8 cellular contexts compared by ENCODE assay signal in the genomic region with DNA sequence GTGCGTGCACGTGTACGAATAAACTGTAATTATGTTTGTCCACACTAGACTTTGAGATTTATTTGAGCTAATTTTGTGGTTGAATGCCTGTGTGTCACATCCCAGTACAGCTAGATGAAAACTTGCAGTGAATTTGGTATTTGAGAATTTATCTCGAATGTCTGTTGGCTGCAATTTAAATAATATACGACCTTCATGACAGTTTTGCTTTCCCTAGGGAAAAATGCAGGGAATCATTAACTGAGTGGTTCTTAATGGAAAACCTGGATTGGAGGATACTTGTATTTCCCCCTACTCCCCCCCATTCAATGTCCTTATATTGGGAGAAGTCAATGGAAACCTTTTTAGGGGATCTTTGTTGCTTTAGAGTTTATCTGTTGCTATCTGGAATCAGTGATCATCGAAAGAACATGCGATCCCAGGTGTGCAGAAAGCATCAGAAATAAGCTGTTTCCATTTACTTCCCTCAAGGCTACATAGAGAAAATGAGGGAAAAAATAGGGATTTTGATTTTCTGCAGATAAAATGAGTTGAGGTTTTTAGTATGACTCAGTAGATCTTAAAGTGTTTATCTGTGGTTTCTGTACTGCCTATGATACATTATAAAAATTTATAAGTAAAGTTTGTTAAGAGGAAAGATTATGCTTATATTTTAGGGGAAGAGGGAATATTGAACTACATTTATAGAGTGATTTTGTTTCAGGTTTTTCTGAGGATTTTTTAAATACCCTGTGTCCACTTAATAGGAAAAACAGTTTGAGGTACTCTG.
DNase-seq lines count a peak whose midpoint lies in the region; ATAC-seq and TF ChIP-seq lines count a peak whose summit lies in the region.
"Not testable (repeated sequence)": the region's sequence is repeated elsewhere in the genome, so short reads cannot be mapped to it uniquely, and the experiment has no call there.

No MANE protein-coding gene starts in this region.

- peak overlapping the region; percentile 18 for H3K4me2 ChIP-seq in KMS-11

- peaks cover 17% of the 10 kb centered on the region for H3K27me3 Mint-ChIP-seq in activated T-helper 2 cell treated with anti-CD3 and anti-CD28 coated beads, Interferon-gamma antibody, Interleukin-2, Interleukin-4, amounts not matched to agents 10 μg/mL and 5 μg/mL and 100 μg/mL, durations not matched to agents 14 hours and 24 hours and 36 hours (ENCODE audit: low read depth)
- H3K27me3 Mint-ChIP-seq in nephron (ENCODE audit: low read depth) = not testable (repeated sequence)

- H3K4me3 Mint-ChIP-seq in activated T-helper 2 cell treated with anti-CD3 and anti-CD28 coated beads, Interferon-gamma antibody, Interleukin-2, Interleukin-4, amounts not matched to agents 10 μg/mL and 5 μg/mL and 100 μg/mL, durations not matched to agents 14 hours and 24 hours and 36 hours (ENCODE audit: low read depth) = peak overlapping the region; percentile 82
- H3K4me3 Mint-ChIP-seq in nephron = peak overlapping the region; percentile 96 to 100 (median 98)

- H3K4me1 ChIP-seq in KMS-11 (ENCODE audit: low read depth, poor library complexity, severe bottlenecking) (peaks cover 17% of the 10 kb centered on the region), tibial artery (peaks cover 0 to 11% (median 3%) of the 10 kb centered on the region in 4 donors)
- not testable (repeated sequence) for H3K4me1 ChIP-seq in RWPE2 (ENCODE audit: insufficient read depth, poor library complexity, severe bottlenecking); right cardiac atrium (ENCODE audit: control insufficient read depth, insufficient read depth, low read length)

- not testable (repeated sequence) for H3K9me3 Mint-ChIP-seq in activated T-helper 2 cell treated with anti-CD3 and anti-CD28 coated beads, Interferon-gamma antibody, Interleukin-2, Interleukin-4, amounts not matched to agents 10 μg/mL and 5 μg/mL and 100 μg/mL, durations not matched to agents 14 hours and 24 hours and 36 hours; nephron

- H2AFZ ChIP-seq in KMS-11 (ENCODE audit: low read depth) = not testable (repeated sequence)

- not testable (repeated sequence) for ATAC-seq in RWPE2 (ENCODE audit: low read depth); right cardiac atrium

- H3K9me3 ChIP-seq in RWPE2 (ENCODE audit: severe bottlenecking); right cardiac atrium (ENCODE audit: control insufficient read depth, low read length); tibial artery: not testable (repeated sequence)

- H3K27ac Mint-ChIP-seq in activated T-helper 2 cell treated with anti-CD3 and anti-CD28 coated beads, Interferon-gamma antibody, Interleukin-2, Interleukin-4, amounts not matched to agents 10 μg/mL and 5 μg/mL and 100 μg/mL, durations not matched to agents 14 hours and 24 hours and 36 hours = not testable (repeated sequence)
- peak overlapping the region; percentile 85 to 97 (median 92) for H3K27ac Mint-ChIP-seq in nephron

- H3K36me3 Mint-ChIP-seq in activated T-helper 2 cell treated with anti-CD3 and anti-CD28 coated beads, Interferon-gamma antibody, Interleukin-2, Interleukin-4, amounts not matched to agents 10 μg/mL and 5 μg/mL and 100 μg/mL, durations not matched to agents 14 hours and 24 hours and 36 hours (ENCODE audit: low read depth); nephron (ENCODE audit: low read depth): not testable (repeated sequence)

- not testable (repeated sequence) for TF ChIP-seq CTCF in KMS-11 (conservative IDR thresholded peaks at IDR 0.05; ENCODE audit: low read depth, low read length); RWPE2 (IDR thresholded peaks at IDR 0.05; ENCODE audit: poor library complexity, severe bottlenecking); coronary artery (IDR thresholded peaks at IDR 0.05); nephron (IDR thresholded peaks at IDR 0.05; ENCODE audit: unreplicated experiment in 3 of 3); tibial artery (IDR thresholded peaks at IDR 0.05)

- not testable (repeated sequence) for H3K9ac ChIP-seq in KMS-11

- H4K20me1 ChIP-seq in KMS-11 (ENCODE audit: insufficient read depth) = not testable (repeated sequence)

- WGBS in right cardiac atrium = 42% methylated on average over 7 of the region's 7 CpGs

- H3K27ac ChIP-seq in KMS-11; coronary artery; right cardiac atrium (ENCODE audit: low read length); tibial artery: not testable (repeated sequence)
- peak overlapping the region; percentile 76 for H3K27ac ChIP-seq in RWPE2 (ENCODE audit: poor library complexity, severe bottlenecking)

- not testable (repeated sequence) for H3K4me3 ChIP-seq in KMS-11 (IDR thresholded peaks at IDR 0.05; ENCODE audit: insufficient read depth, low read depth, low read length)
- H3K4me3 ChIP-seq in RWPE2 (ENCODE audit: severe bottlenecking) (peak overlapping the region; percentile 90), coronary artery (peak overlapping the region; percentile 90), right cardiac atrium (ENCODE audit: low read length) (peak overlapping the region; percentile 20), tibial artery (peak overlapping the region; percentile 90 to 94)

- intact Hi-C loops in activated T-helper 2 cell treated with anti-CD3 and anti-CD28 coated beads, Interferon-gamma antibody, Interleukin-2, Interleukin-4, amounts not matched to agents 10 μg/mL and 5 μg/mL and 100 μg/mL, durations not matched to agents 14 hours and 24 hours and 36 hours (cut with micrococcal nuclease); right cardiac atrium (cut with DNase I); tibial artery (cut with DNase I; ENCODE audit: low total_unique reads): not testable (repeated sequence)

- DNase-seq in DMS 273 (lab: John Stamatoyannopoulos, UW; ENCODE audit: unreplicated experiment) = peak; percentile 23
- not testable (repeated sequence) for DNase-seq in RWPE2 (ENCODE audit: low spot score); activated T-helper 2 cell treated with anti-CD3 and anti-CD28 coated beads, Interferon-gamma antibody, Interleukin-2, Interleukin-4, amounts not matched to agents 10 μg/mL and 5 μg/mL and 100 μg/mL, durations not matched to agents 14 hours and 24 hours and 36 hours (ENCODE audit: low spot score); coronary artery (ENCODE audit: low spot score); right cardiac atrium; tibial artery

- H3K36me3 ChIP-seq in KMS-11 (ENCODE audit: insufficient read depth); RWPE2 (ENCODE audit: low read depth); tibial artery: not testable (repeated sequence)

- H3K4me1 Mint-ChIP-seq in activated T-helper 2 cell treated with anti-CD3 and anti-CD28 coated beads, Interferon-gamma antibody, Interleukin-2, Interleukin-4, amounts not matched to agents 10 μg/mL and 5 μg/mL and 100 μg/mL, durations not matched to agents 14 hours and 24 hours and 36 hours (ENCODE audit: low read depth) = peaks cover 26% of the 10 kb centered on the region
- H3K4me1 Mint-ChIP-seq in nephron = peaks cover 25% of the 10 kb centered on the region

- not testable (repeated sequence) for H3K27me3 ChIP-seq in KMS-11 (ENCODE audit: insufficient read depth, low read depth); RWPE2 (ENCODE audit: insufficient read depth, poor library complexity, severe bottlenecking); right cardiac atrium (ENCODE audit: control insufficient read depth, insufficient read depth); tibial artery

- peaks cover 13% of the 10 kb centered on the region; the same call in 1 of the 2 replicates for H3K79me2 ChIP-seq in KMS-11 (ENCODE audit: insufficient read depth, low read depth)
